In genomic region chr19:6224308-6224675, GRCh38 we compare ENCODE assay signal across 17 cellular contexts.
"Had no signal": no experiment of that assay in that cellular context is flagged by ENCODE, and none has a peak within 500 bp of the region (broad histone marks: within the 10 kb centered on the region; RNA-seq: fewer than 3 reads in every experiment).

No MANE protein-coding gene starts in this region.

- H3K27me3 Mint-ChIP-seq: activated CD4-positive, alpha-beta memory T cell treated with anti-CD3 and anti-CD28 coated beads, Interleukin-2, amount 10 ng/mL, durations not matched to agents 7 days and 5 days; activated naive CD8-positive, alpha-beta T cell; brain; natural killer cell treated with Interleukin-12 subunit alpha and Interleukin-12 subunit beta and Interleukin-15 and Interleukin-18, amount 100 ng/mL, for 72 hours; stimulated activated naive CD8-positive, alpha-beta T cell treated with anti-CD3 and anti-CD28 coated beads, Interleukin-15, amount 100 ng/mL, for 72 hours; T-helper 17 cell had no signal

- H3K27ac ChIP-seq: thoracic aorta, WERI-Rb-1 had no signal

- H3K27me3 ChIP-seq: spleen had no signal

- H3K9me3 ChIP-seq: spleen, thoracic aorta had no signal

- H3K9me3 Mint-ChIP-seq: activated CD4-positive, alpha-beta memory T cell treated with anti-CD3 and anti-CD28 coated beads, Interleukin-2, amount 10 ng/mL, durations not matched to agents 7 days and 5 days; brain; natural killer cell treated with Interleukin-12 subunit alpha and Interleukin-12 subunit beta and Interleukin-15 and Interleukin-18, amount 100 ng/mL, for 72 hours; stimulated activated naive CD8-positive, alpha-beta T cell treated with anti-CD3 and anti-CD28 coated beads, Interleukin-15, amount 100 ng/mL, for 72 hours had no signal

- ATAC-seq: natural killer cell treated with Interleukin-12 subunit alpha and Interleukin-12 subunit beta and Interleukin-15 and Interleukin-18, amount 100 ng/mL, for 72 hours; sciatic nerve; stimulated activated naive CD8-positive, alpha-beta T cell treated with anti-CD3 and anti-CD28 coated beads, Interleukin-15, amount 100 ng/mL, for 72 hours; T-helper 17 cell had no signal

- H3K27ac Mint-ChIP-seq: activated CD4-positive, alpha-beta memory T cell treated with anti-CD3 and anti-CD28 coated beads, Interleukin-2, amount 10 ng/mL, durations not matched to agents 7 days and 5 days; activated naive CD8-positive, alpha-beta T cell; natural killer cell treated with Interleukin-12 subunit alpha and Interleukin-12 subunit beta and Interleukin-15 and Interleukin-18, amount 100 ng/mL, for 72 hours had no signal

- DNase-seq: activated CD4-positive, alpha-beta memory T cell treated with anti-CD3 and anti-CD28 coated beads, Interleukin-2, amount 10 ng/mL, durations not matched to agents 7 days and 5 days; activated CD8-positive, alpha-beta memory T cell treated with anti-CD3 and anti-CD28 coated beads, Interleukin-2, amount 50 U/mL, for 4 hours; activated gamma-delta T cell; activated T-cell treated with anti-CD3 and anti-CD28 coated beads, Interleukin-2, amount 50 U/mL, for 48 hours; dermis blood vessel endothelial cell; islet precursor cell; mesendoderm; occipital lobe; stimulated activated naive CD8-positive, alpha-beta T cell treated with anti-CD3 and anti-CD28 coated beads, Interleukin-15, amount 100 ng/mL, for 72 hours; T-helper 17 cell; WERI-Rb-1 had no signal

- H3K4me1 Mint-ChIP-seq: activated CD4-positive, alpha-beta memory T cell treated with anti-CD3 and anti-CD28 coated beads, Interleukin-2, amount 10 ng/mL, durations not matched to agents 7 days and 5 days; stimulated activated naive CD8-positive, alpha-beta T cell treated with anti-CD3 and anti-CD28 coated beads, Interleukin-15, amount 100 ng/mL, for 72 hours had no signal

- H3K36me3 Mint-ChIP-seq: activated naive CD8-positive, alpha-beta T cell; natural killer cell treated with Interleukin-12 subunit alpha and Interleukin-12 subunit beta and Interleukin-15 and Interleukin-18, amount 100 ng/mL, for 72 hours had no signal

- H3K4me3 ChIP-seq: spleen, thoracic aorta had no signal

- H3K4me3 Mint-ChIP-seq: activated CD4-positive, alpha-beta memory T cell treated with anti-CD3 and anti-CD28 coated beads, Interleukin-2, amount 10 ng/mL, durations not matched to agents 7 days and 5 days; activated naive CD8-positive, alpha-beta T cell; brain; natural killer cell treated with Interleukin-12 subunit alpha and Interleukin-12 subunit beta and Interleukin-15 and Interleukin-18, amount 100 ng/mL, for 72 hours; stimulated activated naive CD8-positive, alpha-beta T cell treated with anti-CD3 and anti-CD28 coated beads, Interleukin-15, amount 100 ng/mL, for 72 hours; T-helper 17 cell had no signal
